23 cellular contexts compared by ENCODE assay signal in the genomic region with DNA sequence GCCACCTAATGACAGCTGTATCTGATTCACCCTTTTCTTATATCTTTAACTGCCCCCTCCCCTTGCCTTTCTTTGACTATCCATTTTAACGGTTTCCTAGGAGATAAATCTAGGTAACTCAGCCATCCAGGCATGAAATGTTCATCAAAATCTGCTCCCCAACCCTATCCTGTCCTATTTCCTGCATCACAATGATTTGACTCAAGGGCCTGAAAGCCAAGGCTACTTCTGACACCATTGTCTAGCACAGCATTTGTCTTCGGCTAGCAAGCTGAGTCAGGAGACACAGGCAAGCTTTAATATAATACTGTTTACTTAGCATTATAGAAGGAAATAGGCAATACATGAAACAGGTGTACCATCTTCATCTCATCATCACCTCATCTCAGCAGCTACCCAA. TPM values are rescaled to one million over a fixed set of nuclear protein-coding genes. Genes with fewer than 3 reads are reported as not detected.
DNase-seq lines count a peak whose midpoint lies in the region; ATAC-seq and TF ChIP-seq lines count a peak whose summit lies in the region.
"Had no signal": no experiment of that assay in that cellular context is flagged by ENCODE, and none has a peak within 500 bp of the region (broad histone marks: within the 10 kb centered on the region; RNA-seq: fewer than 3 reads in every experiment).

No MANE protein-coding gene starts in this region.

- H3F3A ChIP-seq in neural progenitor cell (ENCODE audit: low read depth) = no peaks in the 10 kb centered on the region

- H4K20me1 ChIP-seq in neural progenitor cell (ENCODE audit: low read depth) = no peaks in the 10 kb centered on the region

- H3K4me3 Mint-ChIP-seq in neural progenitor cell = peak overlapping the region; percentile 13
- no peak overlapping the region for H3K4me3 Mint-ChIP-seq in activated CD4-positive, alpha-beta T cell treated with anti-CD3 and anti-CD28 coated beads, Interleukin-2, amount 10 ng/mL, durations not matched to agents 24 days and 14 days
- no peak overlapping the region for H3K4me3 Mint-ChIP-seq in activated naive CD8-positive, alpha-beta T cell treated with anti-CD3 and anti-CD28 coated beads for 36 hours
- H3K4me3 Mint-ChIP-seq: activated T-cell treated with anti-CD3 and anti-CD28 coated beads, Interleukin-2, amount 50 U/mL, for 24 hours; CD8-positive, alpha-beta memory T cell; dendritic cell treated with granulocyte-macrophage colony-stimulating factor and Interleukin-4, amounts not matched to agents 40 ng/mL and 50 ng/mL, for 4 days had no signal

- DNase-seq in DMS 273 (lab: John Stamatoyannopoulos, UW; ENCODE audit: unreplicated experiment) = peak; percentile 46
- no peak for DNase-seq in DMS 273 treated with DMSO at 0.1 percent for 48 hours (lab: John Stamatoyannopoulos, UW)
- peak; percentile 40 for DNase-seq in NCI-H146 treated with DMSO at 0.1 percent for 48 hours (lab: John Stamatoyannopoulos, UW; ENCODE audit: unreplicated experiment)
- DNase-seq in cardiac fibroblast (ENCODE audit: low read depth in 2 of 2) = peak; percentile 6 to 23
- DNase-seq in neural progenitor cell (ENCODE audit: low spot score) = no peak
- no peak for DNase-seq in activated CD4-positive, alpha-beta T cell treated with anti-CD3 and anti-CD28 coated beads, Interleukin-2, amount 10 ng/mL, durations not matched to agents 24 days and 14 days
- DNase-seq in activated naive CD8-positive, alpha-beta T cell treated with anti-CD3 and anti-CD28 coated beads for 36 hours = no peak
- DNase-seq: activated CD4-positive, alpha-beta T cell treated with anti-CD3 and anti-CD28 coated beads for 1 hour; activated T-cell treated with anti-CD3 and anti-CD28 coated beads, Interleukin-2, amount 50 U/mL, for 24 hours; amniotic stem cell; CD8-positive, alpha-beta memory T cell; KBM-7; NCI-H2081; NCI-H510A treated with DMSO at 0.1 percent for 48 hours; OCI-M1; SHP77; stimulated activated CD4-positive, alpha-beta T cell treated with anti-CD3 and anti-CD28 coated beads, Interleukin-2, amount 100 ng/mL, for 48 hours; stimulated activated naive CD4-positive, alpha-beta T cell had no signal

- no peaks in the 10 kb centered on the region for H3K9me3 ChIP-seq in neural progenitor cell (ENCODE audit: low read depth)

- no peaks in the 10 kb centered on the region for H3K27me3 ChIP-seq in neural progenitor cell
- H3K27me3 ChIP-seq: cardiac muscle cell had no signal

- H3K4me1 Mint-ChIP-seq in neural progenitor cell = peaks cover 38% of the 10 kb centered on the region
- no peaks in the 10 kb centered on the region for H3K4me1 Mint-ChIP-seq in activated CD4-positive, alpha-beta T cell treated with anti-CD3 and anti-CD28 coated beads, Interleukin-2, amount 10 ng/mL, durations not matched to agents 24 days and 14 days
- H3K4me1 Mint-ChIP-seq in activated naive CD8-positive, alpha-beta T cell treated with anti-CD3 and anti-CD28 coated beads for 36 hours = no peaks in the 10 kb centered on the region
- H3K4me1 Mint-ChIP-seq: CD8-positive, alpha-beta memory T cell had no signal

- no peaks in the 10 kb centered on the region for H3K36me3 Mint-ChIP-seq in neural progenitor cell
- H3K36me3 Mint-ChIP-seq in activated CD4-positive, alpha-beta T cell treated with anti-CD3 and anti-CD28 coated beads, Interleukin-2, amount 10 ng/mL, durations not matched to agents 24 days and 14 days (ENCODE audit: low read depth) = no peaks in the 10 kb centered on the region
- H3K36me3 Mint-ChIP-seq in activated naive CD8-positive, alpha-beta T cell treated with anti-CD3 and anti-CD28 coated beads for 36 hours = no peaks in the 10 kb centered on the region
- H3K36me3 Mint-ChIP-seq: CD8-positive, alpha-beta memory T cell had no signal

- peak overlapping the region; percentile 27 for H3K27ac Mint-ChIP-seq in neural progenitor cell
- H3K27ac Mint-ChIP-seq in activated CD4-positive, alpha-beta T cell treated with anti-CD3 and anti-CD28 coated beads, Interleukin-2, amount 10 ng/mL, durations not matched to agents 24 days and 14 days = no peak overlapping the region
- H3K27ac Mint-ChIP-seq in activated naive CD8-positive, alpha-beta T cell treated with anti-CD3 and anti-CD28 coated beads for 36 hours = no peak overlapping the region
- H3K27ac Mint-ChIP-seq: activated T-cell treated with anti-CD3 and anti-CD28 coated beads, Interleukin-2, amount 50 U/mL, for 24 hours; dendritic cell treated with granulocyte-macrophage colony-stimulating factor and Interleukin-4, amounts not matched to agents 40 ng/mL and 50 ng/mL, for 4 days had no signal

- no peak overlapping the region for H3K27ac ChIP-seq in neural progenitor cell
- H3K27ac ChIP-seq: 22Rv1, cardiac muscle cell had no signal

- intact Hi-C loops in activated CD4-positive, alpha-beta T cell treated with anti-CD3 and anti-CD28 coated beads, Interleukin-2, amount 10 ng/mL, durations not matched to agents 24 days and 14 days (cut with micrococcal nuclease) = no loop called here

- no peak for TF ChIP-seq POLR2A in GM18505 (IDR thresholded peaks at IDR 0.05; ENCODE audit: borderline replicate concordance, extremely low read depth, insufficient read depth, insufficient read length)

- no peak overlapping the region for H3K4me3 ChIP-seq in cardiac fibroblast (replicated peaks in 1 of 2; ENCODE audit: low read depth in 2 of 2, low read length in 2 of 2)
- H3K4me3 ChIP-seq in neural progenitor cell = no peak overlapping the region
- H3K4me3 ChIP-seq: cardiac muscle cell, lung had no signal

- H3K27me3 Mint-ChIP-seq in neural progenitor cell (ENCODE audit: insufficient read depth, low read depth) = no peaks in the 10 kb centered on the region
- peaks cover 2% of the 10 kb centered on the region for H3K27me3 Mint-ChIP-seq in activated CD4-positive, alpha-beta T cell treated with anti-CD3 and anti-CD28 coated beads, Interleukin-2, amount 10 ng/mL, durations not matched to agents 24 days and 14 days
- H3K27me3 Mint-ChIP-seq in activated naive CD8-positive, alpha-beta T cell treated with anti-CD3 and anti-CD28 coated beads for 36 hours = no peaks in the 10 kb centered on the region
- H3K27me3 Mint-ChIP-seq: activated T-cell treated with anti-CD3 and anti-CD28 coated beads, Interleukin-2, amount 50 U/mL, for 24 hours; dendritic cell treated with granulocyte-macrophage colony-stimulating factor and Interleukin-4, amounts not matched to agents 40 ng/mL and 50 ng/mL, for 4 days had no signal

- H3K36me3 ChIP-seq in neural progenitor cell = no peaks in the 10 kb centered on the region
- H3K36me3 ChIP-seq: cardiac muscle cell had no signal

- H3K4me1 ChIP-seq in neural progenitor cell = no peaks in the 10 kb centered on the region

- no peak overlapping the region for H2AFZ ChIP-seq in neural progenitor cell (replicated peaks)

- H3K9me3 Mint-ChIP-seq in neural progenitor cell = no peaks in the 10 kb centered on the region
- no peaks in the 10 kb centered on the region for H3K9me3 Mint-ChIP-seq in activated CD4-positive, alpha-beta T cell treated with anti-CD3 and anti-CD28 coated beads, Interleukin-2, amount 10 ng/mL, durations not matched to agents 24 days and 14 days
- no peaks in the 10 kb centered on the region for H3K9me3 Mint-ChIP-seq in activated naive CD8-positive, alpha-beta T cell treated with anti-CD3 and anti-CD28 coated beads for 36 hours
- H3K9me3 Mint-ChIP-seq: activated T-cell treated with anti-CD3 and anti-CD28 coated beads, Interleukin-2, amount 50 U/mL, for 24 hours; CD8-positive, alpha-beta memory T cell; dendritic cell treated with granulocyte-macrophage colony-stimulating factor and Interleukin-4, amounts not matched to agents 40 ng/mL and 50 ng/mL, for 4 days had no signal

- no peaks in the 10 kb centered on the region for H3K79me2 ChIP-seq in neural progenitor cell (ENCODE audit: low read depth)

- TF ChIP-seq CTCF in cardiac fibroblast (IDR thresholded peaks at IDR 0.05; ENCODE audit: low read depth, low read length) = no peak
- TF ChIP-seq CTCF in neural progenitor cell (IDR thresholded peaks at IDR 0.05) = no peak

- no peak overlapping the region for H3K4me2 ChIP-seq in neural progenitor cell

- no peak for ATAC-seq in GM18505 (IDR thresholded peaks at IDR 0.05; ENCODE audit: unreplicated experiment)

- no peak overlapping the region for H3K9ac ChIP-seq in neural progenitor cell

RNA-seq across cellular contexts. Expression of gene MANEA, which starts 31.6 kb away (rescaled TPM):
- 10.0 and 16.3 TPM in 2 replicates for total RNA-seq in neural progenitor cell (ENCODE audit: low replicate concordance)
- total RNA-seq in activated CD4-positive, alpha-beta T cell treated with anti-CD3 and anti-CD28 coated beads, Interleukin-2, amount 10 ng/mL, durations not matched to agents 24 days and 14 days = 22.6 and 23.1 TPM in 2 replicates
- 10 to 100 TPM; 17.0 to 17.9 TPM for total RNA-seq in activated naive CD8-positive, alpha-beta T cell treated with anti-CD3 and anti-CD28 coated beads for 36 hours

Comparison
In these comparisons a context has a peak if more than half of its experiments do, and no peak if none do; other contexts are left out.
1. DNase-seq: peak in DMS 273 (single experiment), NCI-H146 treated with DMSO at 0.1 percent for 48 hours (single experiment) and cardiac fibroblast (2 of 2); none in DMS 273 treated with DMSO at 0.1 percent for 48 hours (single experiment), neural progenitor cell (single experiment), activated CD4-positive, alpha-beta T cell treated with anti-CD3 and anti-CD28 coated beads, Interleukin-2, amount 10 ng/mL, durations not matched to agents 24 days and 14 days (single experiment) and activated naive CD8-positive, alpha-beta T cell treated with anti-CD3 and anti-CD28 coated beads for 36 hours (single experiment).